1 cellular context compared by ENCODE assay signal in the genomic region with DNA sequence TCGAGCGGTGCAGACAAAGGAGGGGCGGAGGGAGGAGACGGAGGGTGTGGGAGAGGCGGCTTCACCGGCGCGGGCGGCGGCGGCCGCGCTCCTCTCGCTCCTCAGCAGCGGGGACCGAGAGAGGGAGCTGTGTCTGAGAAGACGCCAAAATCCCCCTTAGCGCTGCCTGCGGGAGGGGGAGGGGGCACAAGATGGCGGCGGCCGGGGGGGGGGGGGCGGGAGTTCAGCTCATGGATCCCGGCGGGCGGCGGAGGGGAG.
TF ChIP-seq lines count a peak whose summit lies in the region.

No MANE protein-coding gene starts in this region.

TF ChIP-seq in GM23338, 12 proteins besides CTCF, POLR2A, EP300 and RAD21 (continued from another document):
- TF ChIP-seq, protein P1, sequence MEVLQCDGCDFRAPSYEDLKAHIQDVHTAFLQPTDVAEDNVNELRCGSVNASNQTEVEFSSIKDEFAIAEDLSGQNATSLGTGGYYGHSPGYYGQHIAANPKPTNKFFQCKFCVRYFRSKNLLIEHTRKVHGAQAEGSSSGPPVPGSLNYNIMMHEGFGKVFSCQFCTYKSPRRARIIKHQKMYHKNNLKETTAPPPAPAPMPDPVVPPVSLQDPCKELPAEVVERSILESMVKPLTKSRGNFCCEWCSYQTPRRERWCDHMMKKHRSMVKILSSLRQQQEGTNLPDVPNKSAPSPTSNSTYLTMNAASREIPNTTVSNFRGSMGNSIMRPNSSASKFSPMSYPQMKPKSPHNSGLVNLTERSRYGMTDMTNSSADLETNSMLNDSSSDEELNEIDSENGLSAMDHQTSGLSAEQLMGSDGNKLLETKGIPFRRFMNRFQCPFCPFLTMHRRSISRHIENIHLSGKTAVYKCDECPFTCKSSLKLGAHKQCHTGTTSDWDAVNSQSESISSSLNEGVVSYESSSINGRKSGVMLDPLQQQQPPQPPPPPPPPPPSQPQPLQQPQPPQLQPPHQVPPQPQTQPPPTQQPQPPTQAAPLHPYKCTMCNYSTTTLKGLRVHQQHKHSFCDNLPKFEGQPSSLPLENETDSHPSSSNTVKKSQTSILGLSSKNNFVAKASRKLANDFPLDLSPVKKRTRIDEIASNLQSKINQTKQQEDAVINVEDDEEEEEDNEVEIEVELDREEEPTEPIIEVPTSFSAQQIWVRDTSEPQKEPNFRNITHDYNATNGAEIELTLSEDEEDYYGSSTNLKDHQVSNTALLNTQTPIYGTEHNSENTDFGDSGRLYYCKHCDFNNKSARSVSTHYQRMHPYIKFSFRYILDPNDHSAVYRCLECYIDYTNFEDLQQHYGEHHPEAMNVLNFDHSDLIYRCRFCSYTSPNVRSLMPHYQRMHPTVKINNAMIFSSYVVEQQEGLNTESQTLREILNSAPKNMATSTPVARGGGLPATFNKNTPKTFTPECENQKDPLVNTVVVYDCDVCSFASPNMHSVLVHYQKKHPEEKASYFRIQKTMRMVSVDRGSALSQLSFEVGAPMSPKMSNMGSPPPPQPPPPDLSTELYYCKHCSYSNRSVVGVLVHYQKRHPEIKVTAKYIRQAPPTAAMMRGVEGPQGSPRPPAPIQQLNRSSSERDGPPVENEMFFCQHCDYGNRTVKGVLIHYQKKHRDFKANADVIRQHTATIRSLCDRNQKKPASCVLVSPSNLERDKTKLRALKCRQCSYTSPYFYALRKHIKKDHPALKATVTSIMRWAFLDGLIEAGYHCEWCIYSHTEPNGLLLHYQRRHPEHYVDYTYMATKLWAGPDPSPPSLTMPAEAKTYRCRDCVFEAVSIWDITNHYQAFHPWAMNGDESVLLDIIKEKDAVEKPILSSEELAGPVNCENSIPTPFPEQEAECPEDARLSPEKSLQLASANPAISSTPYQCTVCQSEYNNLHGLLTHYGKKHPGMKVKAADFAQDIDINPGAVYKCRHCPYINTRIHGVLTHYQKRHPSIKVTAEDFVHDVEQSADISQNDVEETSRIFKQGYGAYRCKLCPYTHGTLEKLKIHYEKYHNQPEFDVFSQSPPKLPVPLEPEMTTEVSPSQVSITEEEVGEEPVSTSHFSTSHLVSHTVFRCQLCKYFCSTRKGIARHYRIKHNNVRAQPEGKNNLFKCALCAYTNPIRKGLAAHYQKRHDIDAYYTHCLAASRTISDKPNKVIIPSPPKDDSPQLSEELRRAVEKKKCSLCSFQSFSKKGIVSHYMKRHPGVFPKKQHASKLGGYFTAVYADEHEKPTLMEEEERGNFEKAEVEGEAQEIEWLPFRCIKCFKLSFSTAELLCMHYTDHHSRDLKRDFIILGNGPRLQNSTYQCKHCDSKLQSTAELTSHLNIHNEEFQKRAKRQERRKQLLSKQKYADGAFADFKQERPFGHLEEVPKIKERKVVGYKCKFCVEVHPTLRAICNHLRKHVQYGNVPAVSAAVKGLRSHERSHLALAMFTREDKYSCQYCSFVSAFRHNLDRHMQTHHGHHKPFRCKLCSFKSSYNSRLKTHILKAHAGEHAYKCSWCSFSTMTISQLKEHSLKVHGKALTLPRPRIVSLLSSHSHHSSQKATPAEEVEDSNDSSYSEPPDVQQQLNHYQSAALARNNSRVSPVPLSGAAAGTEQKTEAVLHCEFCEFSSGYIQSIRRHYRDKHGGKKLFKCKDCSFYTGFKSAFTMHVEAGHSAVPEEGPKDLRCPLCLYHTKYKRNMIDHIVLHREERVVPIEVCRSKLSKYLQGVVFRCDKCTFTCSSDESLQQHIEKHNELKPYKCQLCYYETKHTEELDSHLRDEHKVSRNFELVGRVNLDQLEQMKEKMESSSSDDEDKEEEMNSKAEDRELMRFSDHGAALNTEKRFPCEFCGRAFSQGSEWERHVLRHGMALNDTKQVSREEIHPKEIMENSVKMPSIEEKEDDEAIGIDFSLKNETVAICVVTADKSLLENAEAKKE (CRISPR knock-in tag; IDR thresholded peaks at IDR 0.05), result no peak
- TF ChIP-seq JUNB (IDR thresholded peaks at IDR 0.05; ENCODE audit: unreplicated experiment), result no peak
- TF ChIP-seq CREB1 (CRISPR knock-in tag; IDR thresholded peaks at IDR 0.05; ENCODE audit: low read depth), result no peak
- TF ChIP-seq EZH2 (IDR thresholded peaks at IDR 0.05; ENCODE audit: low read depth, unreplicated experiment), result no peak
- no peak for TF ChIP-seq REST (IDR thresholded peaks at IDR 0.05; ENCODE audit: unreplicated experiment)
